14 cellular contexts compared by ENCODE assay signal in genomic region chr3:64049136-64049535, GRCh38. TPM values are rescaled to one million over a fixed set of nuclear protein-coding genes. Genes with fewer than 3 reads are reported as not detected.
A peak's percentile ranks its signal among the peaks of the same experiment; 100 is the strongest.
DNase-seq lines count a peak whose midpoint lies in the region; FAIRE-seq and TF ChIP-seq lines count a peak whose summit lies in the region.
"Had no signal": no experiment of that assay in that cellular context is flagged by ENCODE, and none has a peak within 500 bp of the region (broad histone marks: within the 10 kb centered on the region; RNA-seq: fewer than 3 reads in every experiment).

No MANE protein-coding gene starts in this region.

- H3K27me3 Mint-ChIP-seq in HFFc6 (ENCODE audit: insufficient read depth), result no peaks in the 10 kb centered on the region

- H3K27ac ChIP-seq in brain microvascular endothelial cell (no peak overlapping the region), mesenchymal stem cell (ENCODE audit: low read length, poor library complexity, severe bottlenecking) (no peak overlapping the region)
- H3K27ac ChIP-seq: RWPE1, suprapubic skin had no signal

- H3K9me3 Mint-ChIP-seq in HFFc6, result no peaks in the 10 kb centered on the region

- no peak overlapping the region for H3K9ac ChIP-seq in mesenchymal stem cell (ENCODE audit: low read length)

- H3K23ac ChIP-seq in mesenchymal stem cell (ENCODE audit: low read length in 2 of 2), result no peak overlapping the region

- no peak overlapping the region for H4K91ac ChIP-seq in mesenchymal stem cell (ENCODE audit: low read length)

- no peak overlapping the region for H3K4me2 ChIP-seq in mesenchymal stem cell (ENCODE audit: low read length, poor library complexity, severe bottlenecking)

- H3K9me3 ChIP-seq in mesenchymal stem cell (ENCODE audit: control insufficient read depth, low read length), result no peaks in the 10 kb centered on the region
- H3K9me3 ChIP-seq: Caco-2, suprapubic skin had no signal

- H2BK12ac ChIP-seq in mesenchymal stem cell (ENCODE audit: low read length in 2 of 2), result no peak overlapping the region

- in situ Hi-C loops in brain microvascular endothelial cell (cut with HindIII; ENCODE audit: low pct_ligation_motif_present, low sequenced_read_pairs), result no loop called here

- peak overlapping the region; percentile 72 for H3K27ac Mint-ChIP-seq in HFFc6

- H2BK5ac ChIP-seq in mesenchymal stem cell (ENCODE audit: low read depth, low read length, poor library complexity, severe bottlenecking), result no peak overlapping the region

- H2AK5ac ChIP-seq in mesenchymal stem cell (ENCODE audit: low read length, severe bottlenecking), result no peak overlapping the region

- peak; percentile 38 for FAIRE-seq in D721Med (lab: Jason Lieb, UNC)
- FAIRE-seq: HTR-8/SVneo, kidney had no signal

- H3K4me1 ChIP-seq in mesenchymal stem cell (ENCODE audit: control insufficient read depth, insufficient read depth, low read depth, low read length), result no peaks in the 10 kb centered on the region
- H3K4me1 ChIP-seq: suprapubic skin had no signal

- H3K4me3 ChIP-seq in brain microvascular endothelial cell (ENCODE audit: low read depth, low read length), result no peak overlapping the region
- no peak overlapping the region for H3K4me3 ChIP-seq in mesenchymal stem cell (ENCODE audit: insufficient read depth in 1 of 2, low read depth in 1 of 2, low read length in 2 of 2)
- H3K4me3 ChIP-seq: suprapubic skin had no signal

- H3K14ac ChIP-seq in mesenchymal stem cell (ENCODE audit: low read length in 2 of 2), result no peak overlapping the region

- H3K4me3 Mint-ChIP-seq in HFFc6, result peak overlapping the region; percentile 16; the same call in 1 of the 2 replicates

- no peaks in the 10 kb centered on the region for H3K36me3 Mint-ChIP-seq in HFFc6 (ENCODE audit: low read depth)

- 78% methylated on average over 3 of the region's 3 CpGs for WGBS in mesenchymal stem cell

- H2BK15ac ChIP-seq in mesenchymal stem cell (ENCODE audit: low read depth, poor library complexity, severe bottlenecking), result no peak overlapping the region

- no peak overlapping the region for H3K4ac ChIP-seq in mesenchymal stem cell (ENCODE audit: low read depth in 1 of 2, low read length in 2 of 2)

- no peaks in the 10 kb centered on the region for H3K36me3 ChIP-seq in brain microvascular endothelial cell (replicated peaks)
- H3K36me3 ChIP-seq in mesenchymal stem cell (ENCODE audit: control insufficient read depth in 1 of 2, insufficient read depth in 2 of 2, low read depth in 1 of 2, low read length in 2 of 2), result no peaks in the 10 kb centered on the region
- H3K36me3 ChIP-seq: suprapubic skin had no signal

- no peaks in the 10 kb centered on the region for H3K79me1 ChIP-seq in mesenchymal stem cell (replicated peaks; ENCODE audit: low read length, poor library complexity, severe bottlenecking)

- DNase-seq in D721Med (ENCODE audit: insufficient read length, low spot score) (no peak), HFFc6 (peak; percentile 69), brain microvascular endothelial cell (peak; percentile 31), mesenchymal stem cell (peak; percentile 50), NOMO-1 treated with DMSO at 0.1 percent for 48 hours (lab: John Stamatoyannopoulos, UW; ENCODE audit: unreplicated experiment) (no peak), ecto neural progenitor cell (ENCODE audit: low spot score) (no peak), SK-N-DZ (ENCODE audit: low spot score) (no peak)
- DNase-seq: Caco-2, kidney, NCI-H1092, NCI-H524 had no signal

- no peak overlapping the region for H3K18ac ChIP-seq in mesenchymal stem cell (ENCODE audit: low read depth in 1 of 2, low read length in 2 of 2)

- peaks cover 27% of the 10 kb centered on the region for H3K4me1 Mint-ChIP-seq in HFFc6 (ENCODE audit: low read depth)

- no peak overlapping the region for H4K8ac ChIP-seq in mesenchymal stem cell (ENCODE audit: low read length)

- TF ChIP-seq CTCF in D721Med (IDR thresholded peaks at IDR 0.05; ENCODE audit: insufficient read depth, missing control alignments) (no peak), HFFc6 (IDR thresholded peaks at IDR 0.05) (no peak), brain microvascular endothelial cell (IDR thresholded peaks at IDR 0.05; ENCODE audit: low read depth, low read length, missing control alignments) (no peak)

- no peak overlapping the region for H2BK120ac ChIP-seq in mesenchymal stem cell (ENCODE audit: low read depth, low read length)

- H2AFZ ChIP-seq in mesenchymal stem cell (ENCODE audit: low read depth, low read length), result peak overlapping the region; percentile 5

- H3K27me3 ChIP-seq in brain microvascular endothelial cell (replicated peaks) (no peaks in the 10 kb centered on the region), mesenchymal stem cell (ENCODE audit: control insufficient read depth in 1 of 2, insufficient read depth in 1 of 2, low read length in 2 of 2) (peaks cover 0 to 9% of the 10 kb centered on the region in 2 experiments)
- H3K27me3 ChIP-seq: suprapubic skin had no signal

RNA-seq across cellular contexts. Expression of gene PSMD6, which starts 25.8 kb away (rescaled TPM):
- total RNA-seq in HFFc6 (2021; fragmentation: NEBNext Ultra II Directional; extraction: Animal tissue kit (Norgen Biotek cat#: 25700)), result 100 to 1,000 TPM; 101 to 123 (median 113) TPM
- polyA plus RNA-seq in mesenchymal stem cell (2013, experiment 1 of 2), result 110 TPM
- polyA plus RNA-seq in mesenchymal stem cell (2013, experiment 2 of 2), result 110 TPM
- 94.1 and 105 TPM in 2 replicates for polyA plus RNA-seq in SK-N-DZ (2014; cell fraction: cytosol; rRNA removed)
- 52.0 and 54.7 TPM in 2 replicates for polyA plus RNA-seq in SK-N-DZ (2014; cell fraction: nucleus; rRNA removed)

Comparison
In these comparisons a context has a peak if more than half of its experiments do, and no peak if none do; other contexts are left out.
1. DNase-seq: peak in HFFc6 (single experiment), brain microvascular endothelial cell (single experiment) and mesenchymal stem cell (single experiment); none in D721Med (single experiment), NOMO-1 treated with DMSO at 0.1 percent for 48 hours (single experiment), ecto neural progenitor cell (single experiment) and SK-N-DZ (single experiment).